ENCODE assay signal across 8 cellular contexts in the genomic region with DNA sequence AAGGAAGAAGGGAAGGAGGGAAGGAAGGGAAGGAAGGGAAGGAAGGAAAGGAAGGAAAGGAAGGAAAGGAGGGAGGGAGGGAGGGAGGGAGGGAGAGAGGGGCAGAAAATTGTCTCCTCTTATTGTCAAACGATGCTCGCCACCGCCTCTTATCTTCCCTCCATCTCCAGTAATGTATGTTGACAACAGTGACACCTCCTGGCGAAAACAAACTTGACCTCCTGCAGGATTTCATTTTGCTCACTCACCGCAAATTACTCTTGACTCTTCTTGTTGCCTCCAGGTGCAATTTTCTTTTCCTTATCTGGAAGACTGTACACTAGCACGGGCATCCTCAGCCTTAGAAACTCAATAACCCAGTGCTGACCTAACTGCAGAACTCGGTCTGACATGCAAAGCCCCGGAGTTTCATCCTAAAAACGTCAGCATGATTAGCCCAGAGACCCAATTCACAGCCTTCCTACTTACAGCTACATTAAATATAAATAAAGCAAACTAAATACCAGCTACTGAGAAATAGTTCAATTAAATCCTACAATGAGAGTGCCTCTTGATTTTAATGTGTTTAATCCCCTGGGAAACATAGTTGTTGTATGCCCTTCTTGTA.
DNase-seq lines count a peak whose midpoint lies in the region; ATAC-seq and TF ChIP-seq lines count a peak whose summit lies in the region.

No MANE protein-coding gene starts in this region.

- no peaks in the 10 kb centered on the region for H3K27me3 Mint-ChIP-seq in endothelial cell (ENCODE audit: unreplicated experiment)

- H2BK20ac ChIP-seq in IMR-90 (ENCODE audit: low read depth, low read length), result no peak overlapping the region

- no peak overlapping the region for H4K5ac ChIP-seq in IMR-90 (ENCODE audit: low read depth, low read length)

- dilution Hi-C loops in IMR-90 (cut with HindIII; ENCODE audit: low sequenced_read_pairs, unreplicated experiment), result no loop called here

- no peaks in the 10 kb centered on the region for H3K4me1 Mint-ChIP-seq in endothelial cell (ENCODE audit: unreplicated experiment)

- H3K79me2 ChIP-seq in DOHH2 (ENCODE audit: control insufficient read depth, low read length) (no peaks in the 10 kb centered on the region), OCI-LY7 (ENCODE audit: insufficient read depth, low read depth, low read length) (no peaks in the 10 kb centered on the region)

- H4K20me1 ChIP-seq in DOHH2 (ENCODE audit: control insufficient read depth, insufficient read depth, low read depth, low read length), result 0 out of 2 replicates have a peak, but pooled peaks cover 2% of the 10 kb centered on the region
- H4K20me1 ChIP-seq in IMR-90 (ENCODE audit: insufficient read depth, low read length), result no peaks in the 10 kb centered on the region
- H4K20me1 ChIP-seq in OCI-LY7 (ENCODE audit: insufficient read depth, low read length), result no peaks in the 10 kb centered on the region

- POLR2A ChIA-PET in IMR-90 (lab: Charles Lee; ENCODE audit: unreplicated experiment), result no interaction called here
- POLR2A ChIA-PET in OCI-LY7 (lab: Charles Lee), result interaction anchor here (0.6 to 0.7 kb wide), 3 partner anchors 30 to 205 kb away, joined by 3 read pairs; no protein-coding TSS in a partner anchor

- H2BK120ac ChIP-seq in IMR-90 (ENCODE audit: low read depth, low read length), result no peak overlapping the region

- H3K4me3 ChIP-seq in DOHH2 (ENCODE audit: low read length) (no peak overlapping the region), IMR-90 (ENCODE audit: insufficient read depth, low read depth, low read length) (no peak overlapping the region), OCI-LY7 (ENCODE audit: low read depth, low read length, poor library complexity, severe bottlenecking) (no peak overlapping the region)

- H3K27me3 ChIP-seq in DOHH2 (ENCODE audit: control insufficient read depth, low read length) (peaks cover 4% of the 10 kb centered on the region; the same call in 1 of the 2 replicates), IMR-90 (ENCODE audit: control insufficient read depth, insufficient read depth, low read length) (no peaks in the 10 kb centered on the region)

- no peak overlapping the region for H2BK15ac ChIP-seq in IMR-90 (ENCODE audit: low read depth, low read length)

- no peak overlapping the region for H4K8ac ChIP-seq in IMR-90 (ENCODE audit: low read depth in 2 of 2, low read length in 2 of 2)

- in situ Hi-C loops in IMR-90 (cut with MboI; ENCODE audit: low sequenced_read_pairs), result no loop called here

- H3K4ac ChIP-seq in IMR-90 (ENCODE audit: low read depth, low read length), result no peak overlapping the region

- BruUV-seq in IMR-90 (replicated peaks; lab: Mats Ljungman, UMichigan) (no TSS peak), OCI-LY7 (replicated peaks; lab: Mats Ljungman, UMichigan) (no TSS peak)

- CTCF ChIA-PET in IMR-90 (lab: Yijun Ruan, JAX), result no interaction called here
- CTCF ChIA-PET in OCI-LY7 (lab: Charles Lee; ENCODE audit: unreplicated experiment), result no interaction called here

- no peaks in the 10 kb centered on the region for H3K36me3 ChIP-seq in DOHH2 (ENCODE audit: control insufficient read depth, low read length)
- H3K36me3 ChIP-seq in IMR-90 (ENCODE audit: control insufficient read depth, insufficient read depth, low read length), result no peaks in the 10 kb centered on the region
- no peaks in the 10 kb centered on the region for H3K36me3 ChIP-seq in OCI-LY7 (ENCODE audit: insufficient read depth, low read length)

- no peaks in the 10 kb centered on the region for H3K9me3 ChIP-seq in DOHH2 (ENCODE audit: control insufficient read depth, insufficient read depth, low read length)
- peaks cover 5% of the 10 kb centered on the region; the same call in 1 of the 2 replicates for H3K9me3 ChIP-seq in IMR-90 (ENCODE audit: control insufficient read depth, insufficient read depth, low read length)
- H3K9me3 ChIP-seq in OCI-LY7 (ENCODE audit: low read length), result no peaks in the 10 kb centered on the region

- no peak overlapping the region for H3K23ac ChIP-seq in IMR-90 (ENCODE audit: low read depth, low read length)

- no peaks in the 10 kb centered on the region for H3K79me1 ChIP-seq in IMR-90 (ENCODE audit: low read depth in 1 of 2, low read length in 2 of 2)

- H3K14ac ChIP-seq in IMR-90 (replicated peaks; ENCODE audit: low read depth, low read length), result no peak overlapping the region

- H3K56ac ChIP-seq in IMR-90 (ENCODE audit: extremely low read depth, insufficient read depth, low read length), result no peak overlapping the region

- no peaks in the 10 kb centered on the region for H3F3A ChIP-seq in DOHH2 (ENCODE audit: control insufficient read depth, insufficient read depth)

- no peak overlapping the region for H4K91ac ChIP-seq in IMR-90 (ENCODE audit: insufficient read depth, low read depth, low read length)

- no peaks in the 10 kb centered on the region for H3K9me2 ChIP-seq in DOHH2 (replicated peaks; ENCODE audit: control insufficient read depth, low read length)
- no peaks in the 10 kb centered on the region for H3K9me2 ChIP-seq in OCI-LY7 (ENCODE audit: insufficient read depth, low read length)

- intact Hi-C loops in IMR-90 (cut with micrococcal nuclease) (no loop called here), OCI-LY7 (cut with micrococcal nuclease; ENCODE audit: unreplicated experiment) (loop anchor here (5.0 kb wide), 2 partner anchors 369 to 696 kb away; no protein-coding TSS in a partner anchor)

- no peak overlapping the region for H3K18ac ChIP-seq in IMR-90 (ENCODE audit: low read depth, low read length)

- ATAC-seq in GM19463 (IDR thresholded peaks at IDR 0.05; ENCODE audit: unreplicated experiment) (peak; percentile 77), IMR-90 (ENCODE audit: low read depth) (no peak)

- H2BK5ac ChIP-seq in IMR-90 (ENCODE audit: low read depth, low read length, poor library complexity, severe bottlenecking), result no peak overlapping the region

- DNase-seq in IMR-90 (peak; percentile 1), OCI-LY7 (ENCODE audit: low spot score) (peak; percentile 56), endothelial cell (ENCODE audit: low spot score) (peak; percentile 61), non-pigmented ciliary epithelial cell (ENCODE audit: low read depth) (peak; percentile 10), mesenteric fat pad (ENCODE audit: low spot score) (no peak), NCI-H1048 (lab: John Stamatoyannopoulos, UW) (no peak)

- TF ChIP-seq POLR2A in IMR-90 (IDR thresholded peaks at IDR 0.05; ENCODE audit: low read depth, low read length), result no peak

- H3K4me2 ChIP-seq in DOHH2 (ENCODE audit: low read length), result no peak overlapping the region
- no peak overlapping the region for H3K4me2 ChIP-seq in IMR-90 (ENCODE audit: low read depth, low read length)
- H3K4me2 ChIP-seq in OCI-LY7 (ENCODE audit: low read length), result no peak overlapping the region; the same call in 1 of the 2 replicates

- H3K36me3 Mint-ChIP-seq in endothelial cell (ENCODE audit: low read depth, unreplicated experiment), result no peaks in the 10 kb centered on the region

- H3K4me1 ChIP-seq in DOHH2 (ENCODE audit: control insufficient read depth, low read length), result no peaks in the 10 kb centered on the region
- no peaks in the 10 kb centered on the region for H3K4me1 ChIP-seq in IMR-90 (ENCODE audit: control insufficient read depth, insufficient read depth, low read length)
- H3K4me1 ChIP-seq in OCI-LY7 (ENCODE audit: insufficient read depth, low read length, poor library complexity, severe bottlenecking), result no peaks in the 10 kb centered on the region

- H3K27ac ChIP-seq in DOHH2 (ENCODE audit: low read depth, low read length) (no peak overlapping the region), IMR-90 (ENCODE audit: insufficient read depth, low read length) (no peak overlapping the region), OCI-LY7 (ENCODE audit: low read depth, low read length, poor library complexity, severe bottlenecking) (no peak overlapping the region)

- H3K9ac ChIP-seq in IMR-90 (ENCODE audit: low read depth, low read length), result no peak overlapping the region

- no peak overlapping the region for H3K4me3 Mint-ChIP-seq in endothelial cell (ENCODE audit: unreplicated experiment)

- peak; percentile 62 for TF ChIP-seq CTCF in DOHH2 (IDR thresholded peaks at IDR 0.05; ENCODE audit: low read depth, low read length, poor library complexity, severe bottlenecking)
- TF ChIP-seq CTCF in IMR-90 (conservative IDR thresholded peaks at IDR 0.05; ENCODE audit: low read depth, low read length), result peak; percentile 28; the same call in 1 of the 2 replicates
- TF ChIP-seq CTCF in OCI-LY7 (conservative IDR thresholded peaks at IDR 0.05; ENCODE audit: low read length), result peak; percentile 75
- peak; percentile 64 for TF ChIP-seq CTCF in endothelial cell (IDR thresholded peaks at IDR 0.05; ENCODE audit: unreplicated experiment)

- WGBS in IMR-90 (ENCODE audit: extremely low coverage in 2 of 2, insufficient read length in 1 of 2), 2 experiments, result no CpG with 5 or more reads among the region's 9 CpGs

- no peaks in the 10 kb centered on the region for H3K9me3 Mint-ChIP-seq in endothelial cell (ENCODE audit: unreplicated experiment)

- no peaks in the 10 kb centered on the region for H3K9me1 ChIP-seq in IMR-90 (ENCODE audit: insufficient read depth, low read length)

- TF ChIP-seq RAD21 in IMR-90 (IDR thresholded peaks at IDR 0.05; ENCODE audit: low read length), result no peak

- H2AFZ ChIP-seq in IMR-90 (replicated peaks; ENCODE audit: low read length, poor library complexity), result no peak overlapping the region
- H2AFZ ChIP-seq in OCI-LY7 (ENCODE audit: low read length), result no peak overlapping the region

- H2AK5ac ChIP-seq in IMR-90 (ENCODE audit: low read depth, low read length), result no peak overlapping the region

- H2AK9ac ChIP-seq in IMR-90 (replicated peaks; ENCODE audit: low read depth, low read length, poor library complexity), result no peak overlapping the region

- no peak overlapping the region for H3K27ac Mint-ChIP-seq in endothelial cell (ENCODE audit: unreplicated experiment)

TF ChIP-seq in IMR-90, 13 proteins besides CTCF, POLR2A, EP300 and RAD21 (continues in another document):
- no peak for TF ChIP-seq FOS (IDR thresholded peaks at IDR 0.05; ENCODE audit: low read depth, low read length)
- TF ChIP-seq MAFK (IDR thresholded peaks at IDR 0.05; ENCODE audit: low read depth, low read length), result no peak
- no peak for TF ChIP-seq NFE2L2 (IDR thresholded peaks at IDR 0.05; ENCODE audit: low read depth, low read length)
- no peak for TF ChIP-seq RFX5 (IDR thresholded peaks at IDR 0.05; ENCODE audit: low read depth, low read length)
- no peak for TF ChIP-seq SMC3 (IDR thresholded peaks at IDR 0.05; ENCODE audit: low read depth, low read length)
- no peak for TF ChIP-seq MXI1 (IDR thresholded peaks at IDR 0.05; ENCODE audit: borderline replicate concordance, low read depth, low read length)
- TF ChIP-seq RCOR1 (IDR thresholded peaks at IDR 0.05; ENCODE audit: insufficient replicate concordance, low read length), result no peak

Comparison
In these comparisons a context has a peak if more than half of its experiments do, and no peak if none do; other contexts are left out.
1. DNase-seq: peak in IMR-90 (single experiment), OCI-LY7 (single experiment), endothelial cell (single experiment) and non-pigmented ciliary epithelial cell (single experiment); none in mesenteric fat pad (single experiment) and NCI-H1048 (single experiment).
2. Peak in every context shown above with its lines, with median percentiles within 50 percentile points of each other: CTCF ChIP-seq.